ENCODE assay signal across 29 cellular contexts in genomic region chr1:187958207-187958606, GRCh38.
"Had no signal": no experiment of that assay in that cellular context is flagged by ENCODE, and none has a peak within 500 bp of the region (broad histone marks: within the 10 kb centered on the region; RNA-seq: fewer than 3 reads in every experiment).

No MANE protein-coding gene starts in this region.

- ATAC-seq: activated CD4-positive, CD25-positive, alpha-beta regulatory T cell treated with anti-CD3 and anti-CD28 coated beads, Interleukin-2, amount 50 U/mL, for 24 hours; activated CD8-positive, alpha-beta T cell treated with anti-CD3 and anti-CD28 coated beads for 36 hours; activated T-cell treated with anti-CD3 and anti-CD28 coated beads, Interleukin-2, amount 50 U/mL, for 4 hours; activated T-helper 17 cell treated with anti-CD3 and anti-CD28 coated beads, Interleukin-2, amount 50 U/mL, for 72 hours; body of pancreas; gastroesophageal sphincter; heart right ventricle had no signal

- H3K4me3 Mint-ChIP-seq: activated B cell treated with CpG ODN at 0.5 μM for 24 hours; activated CD8-positive, alpha-beta T cell treated with anti-CD3 and anti-CD28 coated beads for 36 hours; activated naive CD8-positive, alpha-beta T cell; activated T-cell treated with anti-CD3 and anti-CD28 coated beads, Interleukin-2, amount 50 U/mL, for 4 hours; activated T-helper 17 cell treated with anti-CD3 and anti-CD28 coated beads, Interleukin-2, amount 50 U/mL, for 72 hours; T-helper 2 cell treated with Interferon-gamma antibody and Interleukin-4, amounts not matched to agents 5 μg/mL and 100 μg/mL, for 36 hours had no signal

- H3K36me3 ChIP-seq: colonic mucosa, esophagus squamous epithelium, gastroesophageal sphincter, heart right ventricle, WERI-Rb-1 had no signal

- H3K9me3 Mint-ChIP-seq: T-helper 2 cell treated with Interferon-gamma antibody and Interleukin-4, amounts not matched to agents 5 μg/mL and 100 μg/mL, for 36 hours had no signal

- H3K4me2 ChIP-seq: hepatocyte had no signal

- H3K4me1 ChIP-seq: body of pancreas, colonic mucosa, esophagus squamous epithelium, gastroesophageal sphincter, heart right ventricle had no signal

- H3K4me3 ChIP-seq: body of pancreas, colonic mucosa, esophagus squamous epithelium, gastroesophageal sphincter, heart right ventricle, hepatocyte had no signal

- DNase-seq: activated B cell treated with CpG ODN at 0.5 μM for 24 hours; activated CD4-positive, alpha-beta T cell treated with anti-CD3 and anti-CD28 coated beads for 48 hours; activated CD4-positive, alpha-beta T cell treated with anti-CD3 and anti-CD28 coated beads, Interleukin-2, amount 50 U/mL, for 1 hour; activated CD4-positive, alpha-beta T cell treated with anti-CD3 and anti-CD28 coated beads, Interleukin-2, amount 50 U/mL, for 48 hours; activated CD8-positive, alpha-beta memory T cell treated with anti-CD3 and anti-CD28 coated beads for 24 hours; activated CD8-positive, alpha-beta T cell treated with anti-CD3 and anti-CD28 coated beads for 36 hours; activated effector memory CD4-positive, alpha-beta T cell treated with Interleukin-2 at 50 U/mL for 16 hours; activated gamma-delta T cell treated with Interleukin-2 at 50 U/mL for 16 hours; activated naive CD4-positive, alpha-beta T cell treated with anti-CD3 and anti-CD28 coated beads, Interleukin-2, amount 50 U/mL, for 16 hours; activated naive CD4-positive, alpha-beta T cell treated with Interleukin-2 at 50 U/mL for 16 hours; activated T-cell treated with anti-CD3 and anti-CD28 coated beads, Interleukin-2, amount 50 U/mL, for 4 hours; amniotic stem cell; anterior cingulate cortex; body of pancreas; caudate nucleus; colonic mucosa; effector CD8-positive, alpha-beta T cell; esophagus squamous epithelium; foreskin melanocyte; heart right ventricle; T1000; WERI-Rb-1 had no signal

- H2AFZ ChIP-seq: hepatocyte had no signal

- H3K36me3 Mint-ChIP-seq: activated naive CD8-positive, alpha-beta T cell had no signal

- H3K4me1 Mint-ChIP-seq: activated B cell treated with CpG ODN at 0.5 μM for 24 hours; activated T-helper 17 cell treated with anti-CD3 and anti-CD28 coated beads, Interleukin-2, amount 50 U/mL, for 72 hours had no signal

- H3K79me2 ChIP-seq: hepatocyte had no signal

- H3K27ac Mint-ChIP-seq: activated B cell treated with CpG ODN at 0.5 μM for 24 hours; activated CD8-positive, alpha-beta T cell treated with anti-CD3 and anti-CD28 coated beads for 36 hours; activated naive CD8-positive, alpha-beta T cell; activated T-helper 17 cell treated with anti-CD3 and anti-CD28 coated beads, Interleukin-2, amount 50 U/mL, for 72 hours; T-helper 2 cell treated with Interferon-gamma antibody and Interleukin-4, amounts not matched to agents 5 μg/mL and 100 μg/mL, for 36 hours had no signal

- H3K27me3 Mint-ChIP-seq: activated B cell treated with CpG ODN at 0.5 μM for 24 hours; activated CD8-positive, alpha-beta T cell treated with anti-CD3 and anti-CD28 coated beads for 36 hours; activated naive CD8-positive, alpha-beta T cell; activated T-helper 17 cell treated with anti-CD3 and anti-CD28 coated beads, Interleukin-2, amount 50 U/mL, for 72 hours had no signal

- H3K27ac ChIP-seq: body of pancreas, colonic mucosa, epithelial cell of prostate, esophagus squamous epithelium, gastroesophageal sphincter, heart right ventricle, hepatocyte, WERI-Rb-1 had no signal

- H3K27me3 ChIP-seq: body of pancreas, colonic mucosa, esophagus squamous epithelium, gastroesophageal sphincter, heart right ventricle, hepatocyte had no signal

- H3K9me3 ChIP-seq: body of pancreas, colonic mucosa, esophagus squamous epithelium had no signal
